Comparison of ENCODE assay signal across 16 cellular contexts in the genomic region with DNA sequence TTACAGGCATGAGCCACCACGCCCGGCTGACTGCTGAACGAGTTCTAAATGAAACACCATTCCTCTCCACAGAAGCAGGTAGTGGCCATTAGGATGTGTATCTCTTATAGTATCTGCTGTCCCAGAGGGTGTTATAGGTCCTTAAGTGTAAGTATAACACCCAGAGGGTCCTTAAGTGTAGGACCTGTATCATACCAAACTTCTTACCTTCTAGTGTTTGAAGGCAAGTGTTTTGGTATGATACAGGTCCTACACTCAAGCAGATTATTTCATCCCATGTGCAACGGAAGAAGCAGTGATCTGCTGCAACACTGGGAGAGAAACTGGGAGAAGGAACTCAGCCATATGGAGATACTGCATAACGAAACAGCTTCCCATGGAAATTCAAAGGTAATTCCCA. TPM values are rescaled to one million over a fixed set of nuclear protein-coding genes. Genes with fewer than 3 reads are reported as not detected.
DNase-seq lines count a peak whose midpoint lies in the region; ATAC-seq and TF ChIP-seq lines count a peak whose summit lies in the region.
"Had no signal": no experiment of that assay in that cellular context is flagged by ENCODE, and none has a peak within 500 bp of the region (broad histone marks: within the 10 kb centered on the region; RNA-seq: fewer than 3 reads in every experiment).

No MANE protein-coding gene starts in this region.

- H3K27ac ChIP-seq in BLaER1 treated with 17β-estradiol and CSF1 and Interleukin-3, amounts not matched to agents 10 nM and 100 nM: no peak overlapping the region
- H3K27ac ChIP-seq in DOHH2 (ENCODE audit: low read depth, low read length): peak overlapping the region; percentile 42
- H3K27ac ChIP-seq in OCI-LY1 (ENCODE audit: low read depth, low read length, poor library complexity, severe bottlenecking): peak overlapping the region; percentile 71
- H3K27ac ChIP-seq in PC-9: no peak overlapping the region

- no peak for DNase-seq in mesenteric fat pad (ENCODE audit: low spot score)
- DNase-seq in PC-9: no peak
- DNase-seq in SIG-M5 (lab: John Stamatoyannopoulos, UW): no peak
- DNase-seq: Calu3; CD4-positive, alpha-beta T cell; CD8-positive, alpha-beta memory T cell; DMS53; DMS79 treated with DMSO at 0.1 percent for 48 hours; H9 had no signal

- peaks cover 39 to 74% (median 57%) of the 10 kb centered on the region in 10 experiments for H3K4me1 ChIP-seq in BLaER1 treated with 17β-estradiol and CSF1 and Interleukin-3, amounts not matched to agents 10 nM and 100 nM
- peaks cover 96% of the 10 kb centered on the region for H3K4me1 ChIP-seq in DOHH2 (ENCODE audit: control insufficient read depth, low read length)
- H3K4me1 ChIP-seq in OCI-LY1 (ENCODE audit: insufficient read depth, low read length, severe bottlenecking): peaks cover 98% of the 10 kb centered on the region
- no peaks in the 10 kb centered on the region for H3K4me1 ChIP-seq in PC-9 (replicated peaks; ENCODE audit: insufficient read depth)

- H2AFZ ChIP-seq in OCI-LY1 (ENCODE audit: low read length) (no peak overlapping the region), PC-9 (no peak overlapping the region)
- H2AFZ ChIP-seq: GM23338 had no signal

- no TSS peak for BruUV-seq in PC-9 (replicated peaks; lab: Mats Ljungman, UMichigan)

- POLR2A ChIA-PET in PC-9 (lab: Charles Lee; ENCODE audit: unreplicated experiment): no interaction called here

- H3K4me3 ChIP-seq in BLaER1 treated with 17β-estradiol and CSF1 and Interleukin-3, amounts not matched to agents 10 nM and 100 nM: no peak overlapping the region
- peak overlapping the region; percentile 17 for H3K4me3 ChIP-seq in DOHH2 (ENCODE audit: low read length)
- H3K4me3 ChIP-seq in OCI-LY1 (ENCODE audit: low read depth, low read length, poor library complexity, severe bottlenecking): no peak overlapping the region
- H3K4me3 ChIP-seq in PC-9: no peak overlapping the region
- H3K4me3 ChIP-seq: GM23338 had no signal

- H4K20me1 ChIP-seq in BLaER1 treated with 17β-estradiol and CSF1 and Interleukin-3, amounts not matched to agents 10 nM and 100 nM: no peaks in the 10 kb centered on the region
- peaks cover 64% of the 10 kb centered on the region for H4K20me1 ChIP-seq in DOHH2 (ENCODE audit: control insufficient read depth, insufficient read depth, low read depth, low read length)
- H4K20me1 ChIP-seq in OCI-LY1 (ENCODE audit: insufficient read depth, low read length): no peaks in the 10 kb centered on the region
- H4K20me1 ChIP-seq in PC-9 (ENCODE audit: insufficient read depth): no peaks in the 10 kb centered on the region

- H3K79me2 ChIP-seq in DOHH2 (ENCODE audit: control insufficient read depth, low read length) (peaks cover 100% of the 10 kb centered on the region), OCI-LY1 (ENCODE audit: insufficient read depth, low read length) (peaks cover 98% of the 10 kb centered on the region), PC-9 (ENCODE audit: low read depth) (no peaks in the 10 kb centered on the region)

- H3K4me2 ChIP-seq in BLaER1 treated with 17β-estradiol and CSF1 and Interleukin-3, amounts not matched to agents 10 nM and 100 nM: peak overlapping the region in 6 of 11 experiments; percentile 78 to 95 (median 88); a peak in 6 of 22 replicates
- H3K4me2 ChIP-seq in DOHH2 (ENCODE audit: low read length): peak overlapping the region; percentile 36
- no peak overlapping the region; the same call in 1 of the 2 replicates for H3K4me2 ChIP-seq in OCI-LY1 (ENCODE audit: low read length)
- H3K4me2 ChIP-seq in PC-9: no peak overlapping the region
- H3K4me2 ChIP-seq: GM23338 had no signal

- H3K36me3 ChIP-seq in BLaER1 treated with 17β-estradiol and CSF1 and Interleukin-3, amounts not matched to agents 10 nM and 100 nM: no peaks in the 10 kb centered on the region
- H3K36me3 ChIP-seq in DOHH2 (ENCODE audit: control insufficient read depth, low read length) (peaks cover 91% of the 10 kb centered on the region), OCI-LY1 (ENCODE audit: insufficient read depth, low read length) (peaks cover 81% of the 10 kb centered on the region), PC-9 (ENCODE audit: low read depth) (no peaks in the 10 kb centered on the region)

- H3K9me3 ChIP-seq in BLaER1 treated with 17β-estradiol and CSF1 and Interleukin-3, amounts not matched to agents 10 nM and 100 nM (replicated peaks in 1 of 11): 0 out of 22 replicates have a peak, but pooled peaks cover 0 to 4% (median 0%) of the 10 kb centered on the region in 11 experiments
- H3K9me3 ChIP-seq in DOHH2 (ENCODE audit: control insufficient read depth, insufficient read depth, low read length): no peaks in the 10 kb centered on the region
- H3K9me3 ChIP-seq in OCI-LY1 (ENCODE audit: low read length): no peaks in the 10 kb centered on the region
- no peaks in the 10 kb centered on the region for H3K9me3 ChIP-seq in PC-9 (ENCODE audit: insufficient read depth, low read depth)

- peaks cover 32% of the 10 kb centered on the region for H3F3A ChIP-seq in DOHH2 (ENCODE audit: control insufficient read depth, insufficient read depth)
- no peaks in the 10 kb centered on the region for H3F3A ChIP-seq in OCI-LY1 (ENCODE audit: insufficient read depth, low read length)
- H3F3A ChIP-seq in PC-9 (ENCODE audit: insufficient read depth, low read depth): no peaks in the 10 kb centered on the region

- intact Hi-C loops in PC-9 (cut with micrococcal nuclease; ENCODE audit: unreplicated experiment): no loop called here

- H3K9ac ChIP-seq in BLaER1 treated with 17β-estradiol and CSF1 and Interleukin-3, amounts not matched to agents 10 nM and 100 nM: no peak overlapping the region
- no peak overlapping the region for H3K9ac ChIP-seq in OCI-LY1 (ENCODE audit: low read length)

- ATAC-seq in GM19351 (IDR thresholded peaks at IDR 0.05; ENCODE audit: unreplicated experiment): no peak
- ATAC-seq: GM23338, HCT116 had no signal

- H3K27me3 ChIP-seq in BLaER1 treated with 17β-estradiol and CSF1 and Interleukin-3, amounts not matched to agents 10 nM and 100 nM: peaks cover 0 to 10% (median 0%) of the 10 kb centered on the region in 11 experiments; a peak in 2 of 22 replicates
- H3K27me3 ChIP-seq in DOHH2 (ENCODE audit: control insufficient read depth, low read length): no peaks in the 10 kb centered on the region
- H3K27me3 ChIP-seq in OCI-LY1 (ENCODE audit: insufficient read depth, low read length): no peaks in the 10 kb centered on the region
- peaks cover 5% of the 10 kb centered on the region; the same call in 1 of the 2 replicates for H3K27me3 ChIP-seq in PC-9 (ENCODE audit: insufficient read depth, low read depth)

- CTCF ChIA-PET in PC-9 (lab: Charles Lee): no interaction called here

- TF ChIP-seq CTCF in DOHH2 (IDR thresholded peaks at IDR 0.05; ENCODE audit: low read depth, low read length, poor library complexity, severe bottlenecking): no peak
- TF ChIP-seq CTCF in OCI-LY1 (IDR thresholded peaks at IDR 0.05; ENCODE audit: low read length): no peak
- peak; percentile 36 for TF ChIP-seq CTCF in subcutaneous adipose tissue (IDR thresholded peaks at IDR 0.05; ENCODE audit: low read depth)
- no peak for TF ChIP-seq CTCF in PC-9 (conservative IDR thresholded peaks at IDR 0.05)

- H3K9me2 ChIP-seq in DOHH2 (replicated peaks; ENCODE audit: control insufficient read depth, low read length) (no peaks in the 10 kb centered on the region), OCI-LY1 (ENCODE audit: low read depth, low read length) (no peaks in the 10 kb centered on the region), PC-9 (ENCODE audit: insufficient read depth) (0 out of 2 replicates have a peak, but pooled peaks cover 3% of the 10 kb centered on the region)

RNA-seq across cellular contexts. Expression of a gene that starts 17.4 kb away (rescaled TPM):
- total RNA-seq in subcutaneous adipose tissue (under 1 TPM in 2 of 4 donors, not detected in 2; 0.44 to 0.82 TPM), mesenteric fat pad (0.16 TPM), PC-9 (2021) (0.13 and 0.60 TPM in 2 replicates)
- total RNA-seq: Calu3; CD4-positive, alpha-beta T cell; CD8-positive, alpha-beta memory T cell had no signal

Comparison
In these comparisons a context has a peak if more than half of its experiments do, and no peak if none do; other contexts are left out.
1. H3K27ac ChIP-seq: peak in DOHH2 (single experiment) and OCI-LY1 (single experiment); none in BLaER1 treated with 17β-estradiol and CSF1 and Interleukin-3, amounts not matched to agents 10 nM and 100 nM (0 of 11) and PC-9 (single experiment).
2. H3K4me2 ChIP-seq: peak in BLaER1 treated with 17β-estradiol and CSF1 and Interleukin-3, amounts not matched to agents 10 nM and 100 nM (6 of 11) and DOHH2 (single experiment); none in OCI-LY1 (single experiment) and PC-9 (single experiment).